17 cellular contexts compared by ENCODE assay signal in genomic region chr14:51540364-51540763, GRCh38.
DNase-seq lines count a peak whose midpoint lies in the region; TF ChIP-seq lines count a peak whose summit lies in the region.
"Had no signal": no experiment of that assay in that cellular context is flagged by ENCODE, and none has a peak within 500 bp of the region (broad histone marks: within the 10 kb centered on the region; RNA-seq: fewer than 3 reads in every experiment).

No MANE protein-coding gene starts in this region.

- H2AFZ ChIP-seq in fibroblast of lung (ENCODE audit: low read length) (no peak overlapping the region), trophoblast cell (ENCODE audit: insufficient read depth, low read length, poor library complexity) (no peak overlapping the region)

- peak overlapping the region; percentile 100 for H2BK120ac ChIP-seq in trophoblast cell (ENCODE audit: insufficient read depth, low read length, poor library complexity)

- H3K4me3 ChIP-seq in SK-N-MC (peak overlapping the region; percentile 34), fibroblast of lung (replicated peaks in 1 of 4; ENCODE audit: control extremely low read depth in 1 of 4, insufficient read depth in 1 of 4, low read depth in 3 of 4, low read length in 4 of 4) (no peak overlapping the region), trophoblast cell (ENCODE audit: low read depth, low read length) (no peak overlapping the region)
- H3K4me3 ChIP-seq: BLaER1, MG63 had no signal

- DNase-seq in GM04504 (ENCODE audit: low read depth) (peak; percentile 54), SK-N-MC (ENCODE audit: low read depth, low spot score) (no peak), fibroblast of lung (ENCODE audit: low read depth in 2 of 2) (peak in 1 of 2 donors; percentile 42), trophoblast cell (peak; percentile 39 to 43), midbrain (lab: John Stamatoyannopoulos, UW) (no peak), NCI-H187 (lab: John Stamatoyannopoulos, UW) (no peak), foreskin melanocyte (no peak)
- no peak for DNase-seq in activated naive CD4-positive, alpha-beta T cell treated with anti-CD3 and anti-CD28 coated beads, Interleukin-2, amount 50 U/mL, for 16 hours
- DNase-seq: activated CD8-positive, alpha-beta T cell treated with anti-CD3 and anti-CD28 coated beads, Interleukin-2, amount 10 ng/mL, durations not matched to agents 7 days and 5 days; DMS153; MG63; naive thymus-derived CD4-positive, alpha-beta T cell; NCI-H1694 treated with DMSO at 0.1 percent for 48 hours; NCI-H510A treated with DMSO at 0.1 percent for 48 hours; T-cell had no signal

- WGBS in trophoblast cell (ENCODE audit: extremely low coverage, insufficient coverage, insufficient read length): no CpG with 5 or more reads among the region's 3 CpGs

- TF ChIP-seq CTCF in fibroblast of lung (conservative IDR thresholded peaks at IDR 0.05 in 1 of 2, IDR thresholded peaks at IDR 0.05 in 1 of 2; ENCODE audit: low read depth in 1 of 2, low read length in 2 of 2): no peak

- H3K27me3 ChIP-seq in fibroblast of lung (ENCODE audit: control insufficient read depth, insufficient read depth, low read length) (no peaks in the 10 kb centered on the region), trophoblast cell (ENCODE audit: insufficient read depth, low read length) (no peaks in the 10 kb centered on the region)
- H3K27me3 ChIP-seq: BLaER1, MG63 had no signal

- peaks cover 2% of the 10 kb centered on the region; the same call in 1 of the 2 replicates for H3K9me3 ChIP-seq in SK-N-MC (ENCODE audit: low read depth, low read length)
- H3K9me3 ChIP-seq in fibroblast of lung (ENCODE audit: control insufficient read depth, insufficient read depth, low read depth, low read length): no peaks in the 10 kb centered on the region
- H3K9me3 ChIP-seq in trophoblast cell (ENCODE audit: insufficient read depth, low read depth, low read length): no peaks in the 10 kb centered on the region
- H3K9me3 ChIP-seq: MG63 had no signal

- no peak overlapping the region for H3K18ac ChIP-seq in trophoblast cell (ENCODE audit: low read length)

- no peak overlapping the region for H3K14ac ChIP-seq in trophoblast cell (ENCODE audit: low read length)

- H3K23ac ChIP-seq in trophoblast cell (ENCODE audit: low read length): no peak overlapping the region

- H3K4me1 ChIP-seq in fibroblast of lung (ENCODE audit: control insufficient read depth, extremely low read depth, insufficient read depth, low read length): peaks cover 18% of the 10 kb centered on the region
- H3K4me1 ChIP-seq in trophoblast cell (ENCODE audit: control insufficient read depth in 1 of 2, insufficient read depth in 2 of 2, low read length in 2 of 2): peaks cover 5 to 11% of the 10 kb centered on the region in 2 experiments
- H3K4me1 ChIP-seq: BLaER1 had no signal

- H2BK12ac ChIP-seq in trophoblast cell (ENCODE audit: low read length): no peak overlapping the region

- H3K4me2 ChIP-seq in fibroblast of lung (ENCODE audit: extremely low read depth, insufficient read depth, low read length) (peak overlapping the region; percentile 76), trophoblast cell (ENCODE audit: low read length) (no peak overlapping the region)
- H3K4me2 ChIP-seq: BLaER1 had no signal

- H3K79me1 ChIP-seq in trophoblast cell (ENCODE audit: low read length): peaks cover 18% of the 10 kb centered on the region

- H2AK5ac ChIP-seq in trophoblast cell (ENCODE audit: low read length): no peak overlapping the region

- H3K79me2 ChIP-seq in fibroblast of lung (ENCODE audit: control insufficient read depth, insufficient read depth, low read length) (no peaks in the 10 kb centered on the region), trophoblast cell (ENCODE audit: control insufficient read depth, insufficient read depth, low read length, poor library complexity) (peaks cover 4% of the 10 kb centered on the region)

- H4K20me1 ChIP-seq in fibroblast of lung (ENCODE audit: control insufficient read depth, extremely low read depth, insufficient read depth, low read length): no peaks in the 10 kb centered on the region
- H4K20me1 ChIP-seq: BLaER1 had no signal

- no peak overlapping the region; the same call in 1 of the 2 replicates for H3K27ac ChIP-seq in SK-N-MC
- peak overlapping the region; percentile 62 for H3K27ac ChIP-seq in fibroblast of lung (ENCODE audit: insufficient read depth, low read length)
- H3K27ac ChIP-seq in trophoblast cell (ENCODE audit: low read depth, low read length): peak overlapping the region; percentile 98
- H3K27ac ChIP-seq: BLaER1, VCaP had no signal

- H4K8ac ChIP-seq in trophoblast cell (ENCODE audit: low read depth, low read length): no peak overlapping the region

- H3K36me3 ChIP-seq in SK-N-MC (ENCODE audit: insufficient read depth, low read length): no peaks in the 10 kb centered on the region
- H3K36me3 ChIP-seq in fibroblast of lung (ENCODE audit: control insufficient read depth, insufficient read depth, low read length): no peaks in the 10 kb centered on the region
- H3K36me3 ChIP-seq in trophoblast cell (ENCODE audit: control insufficient read depth in 1 of 2, insufficient read depth in 2 of 2, low read length in 2 of 2): no peaks in the 10 kb centered on the region
- H3K36me3 ChIP-seq: BLaER1, MG63 had no signal

- no peak overlapping the region for H3K4ac ChIP-seq in trophoblast cell (ENCODE audit: low read depth, low read length)

- H4K91ac ChIP-seq in trophoblast cell (ENCODE audit: low read depth, low read length): peak overlapping the region; percentile 100

- peak overlapping the region; percentile 100 for H2BK5ac ChIP-seq in trophoblast cell (ENCODE audit: low read depth, low read length, poor library complexity)

- H4K12ac ChIP-seq in trophoblast cell (ENCODE audit: low read depth, low read length): no peak overlapping the region

- H3K9ac ChIP-seq in SK-N-MC (ENCODE audit: insufficient read length) (no peak overlapping the region), fibroblast of lung (ENCODE audit: insufficient read depth, low read length) (no peak overlapping the region), trophoblast cell (ENCODE audit: low read length) (no peak overlapping the region)
- H3K9ac ChIP-seq: BLaER1 had no signal

Comparison
In these comparisons a context has a peak if more than half of its experiments do, and no peak if none do; other contexts are left out.
1. DNase-seq: peak in GM04504 (single experiment) and trophoblast cell (2 of 2); none in SK-N-MC (single experiment), activated naive CD4-positive, alpha-beta T cell treated with anti-CD3 and anti-CD28 coated beads, Interleukin-2, amount 50 U/mL, for 16 hours (single experiment), midbrain (single experiment), NCI-H187 (0 of 2) and foreskin melanocyte (single experiment).